In genomic region chr11:35166369-35167360, GRCh38 we compare ENCODE assay signal across 9 cellular contexts. TPM values are rescaled to one million over a fixed set of nuclear protein-coding genes. Genes with fewer than 3 reads are reported as not detected.
DNase-seq lines count a peak whose midpoint lies in the region; ATAC-seq and TF ChIP-seq lines count a peak whose summit lies in the region.
"Had no signal": no experiment of that assay in that cellular context is flagged by ENCODE, and none has a peak within 500 bp of the region (broad histone marks: within the 10 kb centered on the region; RNA-seq: fewer than 3 reads in every experiment).

No MANE protein-coding gene starts in this region.

- H3K27me3 ChIP-seq in SJSA1 (replicated peaks) (no peaks in the 10 kb centered on the region), parathyroid adenoma (ENCODE audit: control insufficient read depth, insufficient read depth, low read length) (no peaks in the 10 kb centered on the region), HAP-1 (ENCODE audit: low read depth) (no peaks in the 10 kb centered on the region)

- no peak overlapping the region for H2AFZ ChIP-seq in parathyroid adenoma

- H3K4me1 ChIP-seq in SJSA1 (replicated peaks) (peaks cover 90% of the 10 kb centered on the region), parathyroid adenoma (peaks cover 8% of the 10 kb centered on the region), HAP-1 (no peaks in the 10 kb centered on the region)

- no peaks in the 10 kb centered on the region for H3K9me3 ChIP-seq in SJSA1 (replicated peaks)
- no peaks in the 10 kb centered on the region for H3K9me3 ChIP-seq in parathyroid adenoma (ENCODE audit: control insufficient read depth, low read length)
- H3K9me3 ChIP-seq in HAP-1: no peaks in the 10 kb centered on the region

- no peak overlapping the region for H3K9ac ChIP-seq in parathyroid adenoma

- H3K27me3 Mint-ChIP-seq in endothelial cell (ENCODE audit: unreplicated experiment): peaks cover 4% of the 10 kb centered on the region

- peaks cover 4% of the 10 kb centered on the region for H3K36me3 Mint-ChIP-seq in endothelial cell (ENCODE audit: low read depth, unreplicated experiment)

- H3K4me1 Mint-ChIP-seq in endothelial cell (ENCODE audit: unreplicated experiment): peaks cover 41% of the 10 kb centered on the region

- TF ChIP-seq CTCF in endothelial cell (IDR thresholded peaks at IDR 0.05; ENCODE audit: unreplicated experiment) (no peak), parathyroid adenoma (IDR thresholded peaks at IDR 0.05) (no peak), GM20000 (IDR thresholded peaks at IDR 0.05; ENCODE audit: extremely low read depth, missing control alignments) (no peak)

- no peaks in the 10 kb centered on the region for H3K9me3 Mint-ChIP-seq in endothelial cell (ENCODE audit: unreplicated experiment)

- in situ Hi-C loops in HAP-1 (cut with MboI; ENCODE audit: low sequenced_read_pairs): no loop called here

- no peak overlapping the region for H3K4me2 ChIP-seq in parathyroid adenoma (ENCODE audit: low read length)

- H3K79me2 ChIP-seq in parathyroid adenoma: no peaks in the 10 kb centered on the region

- H3K27ac ChIP-seq in SJSA1: peak overlapping the region; percentile 94
- peak overlapping the region; percentile 46 for H3K27ac ChIP-seq in parathyroid adenoma
- H3K27ac ChIP-seq: SK-N-MC had no signal

- H3K36me3 ChIP-seq in SJSA1: peaks cover 58% of the 10 kb centered on the region
- H3K36me3 ChIP-seq in parathyroid adenoma (ENCODE audit: control insufficient read depth, insufficient read depth, low read length): no peaks in the 10 kb centered on the region
- H3K36me3 ChIP-seq in HAP-1 (replicated peaks): no peaks in the 10 kb centered on the region

- H3K4me3 ChIP-seq in SJSA1 (no peak overlapping the region), parathyroid adenoma (ENCODE audit: low read depth, low read length) (no peak overlapping the region), HAP-1 (no peak overlapping the region)
- H3K4me3 ChIP-seq: SK-N-MC had no signal

- peak; percentile 98 for DNase-seq in COLO829 (ENCODE audit: low spot score)
- DNase-seq in SJSA1 (ENCODE audit: low read depth in 1 of 2, low spot score in 2 of 2): peak; percentile 93 to 96
- no peak for DNase-seq in endothelial cell (ENCODE audit: low spot score)
- no peak for DNase-seq in GM20000 (ENCODE audit: low spot score)
- no peak for DNase-seq in HAP-1 (ENCODE audit: low spot score in 2 of 2)

- ATAC-seq in GM21723 (IDR thresholded peaks at IDR 0.05; ENCODE audit: unreplicated experiment): peak; percentile 16
- no peak for ATAC-seq in GM19328 (IDR thresholded peaks at IDR 0.05; ENCODE audit: unreplicated experiment)

- peak overlapping the region; percentile 92 for H3K27ac Mint-ChIP-seq in endothelial cell (ENCODE audit: unreplicated experiment)

- H3K4me3 Mint-ChIP-seq in endothelial cell (ENCODE audit: unreplicated experiment): no peak overlapping the region

RNA-seq across cellular contexts. Expression of gene CD44, which starts 27.7 kb away (rescaled TPM):
- 102 and 121 TPM in 2 replicates for total RNA-seq in SJSA1 (2014; rRNA removed; shearing (Covaris generic))
- 155 TPM for total RNA-seq in endothelial cell (ENCODE audit: unreplicated experiment)

Comparison
In these comparisons a context has a peak if more than half of its experiments do, and no peak if none do; other contexts are left out.
1. DNase-seq: peak in COLO829 (single experiment) and SJSA1 (2 of 2); none in endothelial cell (single experiment), GM20000 (single experiment) and HAP-1 (0 of 2).